10 cellular contexts compared by ENCODE assay signal in the genomic region with DNA sequence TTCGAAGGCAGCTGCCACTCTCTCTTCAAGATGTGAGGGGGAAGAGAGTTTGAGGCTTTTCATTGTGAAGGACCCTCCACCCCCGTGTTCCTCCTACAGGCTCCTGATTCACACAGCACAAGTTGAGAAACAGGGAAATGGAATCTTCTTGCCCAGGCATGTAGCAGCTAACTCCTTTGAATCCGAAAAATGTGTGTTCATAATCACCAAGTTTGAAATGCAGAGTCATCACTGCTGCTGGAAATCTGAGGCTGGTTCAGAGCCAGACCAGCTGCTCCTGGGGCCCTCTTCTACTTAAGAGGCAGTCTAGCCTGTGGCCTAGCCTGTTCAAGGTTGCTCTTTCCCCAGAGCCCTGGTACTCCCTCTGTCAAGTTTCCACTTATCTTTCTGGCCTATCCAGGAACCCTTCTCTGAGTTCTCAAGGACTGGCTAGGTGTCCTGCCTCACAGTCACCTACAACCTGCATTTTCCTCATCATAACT. TPM values are rescaled to one million over a fixed set of nuclear protein-coding genes. Genes with fewer than 3 reads are reported as not detected.
DNase-seq lines count a peak whose midpoint lies in the region; ATAC-seq and TF ChIP-seq lines count a peak whose summit lies in the region.
"Had no signal": no experiment of that assay in that cellular context is flagged by ENCODE, and none has a peak within 500 bp of the region (broad histone marks: within the 10 kb centered on the region; RNA-seq: fewer than 3 reads in every experiment).

No MANE protein-coding gene starts in this region.

- peak; percentile 87 for DNase-seq in BJ (ENCODE audit: low read depth)
- peak; percentile 22 for DNase-seq in NCI-H446 treated with DMSO at 0.1 percent for 48 hours (lab: John Stamatoyannopoulos, UW)
- DNase-seq in epithelial cell of prostate (ENCODE audit: low read depth, low spot score) = peak; percentile 86
- no peak for DNase-seq in osteocyte (ENCODE audit: extremely low spot score, unreplicated experiment)
- no peak for DNase-seq in medulla oblongata (ENCODE audit: extremely low spot score)
- DNase-seq in activated T-cell treated with anti-CD3 and anti-CD28 coated beads, Interleukin-2, amount 50 U/mL, for 72 hours = no peak
- no peak for DNase-seq in CD4-positive, alpha-beta memory T cell
- DNase-seq: Peyer's patch had no signal

- peak overlapping the region; percentile 94 for H3K27ac Mint-ChIP-seq in osteocyte (ENCODE audit: unreplicated experiment)
- H3K27ac Mint-ChIP-seq in activated T-cell treated with anti-CD3 and anti-CD28 coated beads, Interleukin-2, amount 50 U/mL, for 72 hours = no peak overlapping the region
- peak overlapping the region in 1 of 7 donors; percentile 74 for H3K27ac Mint-ChIP-seq in CD4-positive, alpha-beta memory T cell
- H3K27ac Mint-ChIP-seq: memory B cell had no signal

- H3K4me1 ChIP-seq in CD4-positive, alpha-beta memory T cell (ENCODE audit: insufficient read depth, low read length) = no peaks in the 10 kb centered on the region
- H3K4me1 ChIP-seq: Peyer's patch had no signal

- POLR2A ChIA-PET in BJ (lab: Charles Lee) = interaction anchor here (0.6 to 1.1 kb wide), 3 partner anchors 151 to 392 kb away, joined by 3 to 9 read pairs (median 4); no protein-coding TSS in a partner anchor
- POLR2A ChIA-PET in CD4-positive, alpha-beta memory T cell (lab: Charles Lee; ENCODE audit: partially characterized antibody) = no interaction called here

- no peaks in the 10 kb centered on the region for H3K9me3 ChIP-seq in CD4-positive, alpha-beta memory T cell (ENCODE audit: control insufficient read depth in 1 of 2, low read length in 2 of 2)
- H3K9me3 ChIP-seq: Peyer's patch had no signal

- H3K4me3 Mint-ChIP-seq in osteocyte (ENCODE audit: unreplicated experiment) = peak overlapping the region; percentile 10
- H3K4me3 Mint-ChIP-seq in activated T-cell treated with anti-CD3 and anti-CD28 coated beads, Interleukin-2, amount 50 U/mL, for 72 hours = no peak overlapping the region
- no peak overlapping the region for H3K4me3 Mint-ChIP-seq in CD4-positive, alpha-beta memory T cell
- H3K4me3 Mint-ChIP-seq: memory B cell had no signal

- H3K36me3 Mint-ChIP-seq in osteocyte (ENCODE audit: unreplicated experiment) = peaks cover 12% of the 10 kb centered on the region
- H3K36me3 Mint-ChIP-seq in activated T-cell treated with anti-CD3 and anti-CD28 coated beads, Interleukin-2, amount 50 U/mL, for 72 hours (ENCODE audit: insufficient read depth in 2 of 2) = peaks cover 11 to 13% of the 10 kb centered on the region in 2 donors
- H3K36me3 Mint-ChIP-seq in CD4-positive, alpha-beta memory T cell = peaks cover 17 to 18% of the 10 kb centered on the region in 2 donors

- peak overlapping the region; percentile 90 for H3K27ac ChIP-seq in epithelial cell of prostate
- no peak overlapping the region for H3K27ac ChIP-seq in CD4-positive, alpha-beta memory T cell (ENCODE audit: low read depth, low read length)

- no peaks in the 10 kb centered on the region for H3K27me3 Mint-ChIP-seq in osteocyte (ENCODE audit: unreplicated experiment)
- no peaks in the 10 kb centered on the region for H3K27me3 Mint-ChIP-seq in activated T-cell treated with anti-CD3 and anti-CD28 coated beads, Interleukin-2, amount 50 U/mL, for 72 hours (ENCODE audit: low read depth)
- H3K27me3 Mint-ChIP-seq in CD4-positive, alpha-beta memory T cell = no peaks in the 10 kb centered on the region
- H3K27me3 Mint-ChIP-seq: memory B cell had no signal

- H3K9me3 Mint-ChIP-seq in osteocyte (ENCODE audit: unreplicated experiment) = peaks cover 12% of the 10 kb centered on the region
- H3K9me3 Mint-ChIP-seq in activated T-cell treated with anti-CD3 and anti-CD28 coated beads, Interleukin-2, amount 50 U/mL, for 72 hours = peaks cover 7 to 9% of the 10 kb centered on the region in 2 donors
- peaks cover 0 to 21% (median 11%) of the 10 kb centered on the region in 8 donors for H3K9me3 Mint-ChIP-seq in CD4-positive, alpha-beta memory T cell

- peaks cover 24% of the 10 kb centered on the region for H3K4me1 Mint-ChIP-seq in osteocyte (ENCODE audit: unreplicated experiment)
- H3K4me1 Mint-ChIP-seq in activated T-cell treated with anti-CD3 and anti-CD28 coated beads, Interleukin-2, amount 50 U/mL, for 72 hours (ENCODE audit: low read depth) = peaks cover 11% of the 10 kb centered on the region
- peaks cover 0 to 1% (median 0%) of the 10 kb centered on the region in 4 donors for H3K4me1 Mint-ChIP-seq in CD4-positive, alpha-beta memory T cell
- H3K4me1 Mint-ChIP-seq: memory B cell had no signal

- TF ChIP-seq CTCF in BJ (IDR thresholded peaks at IDR 0.05; ENCODE audit: insufficient read depth, low read depth, low read length) (0 out of 2 replicates have a peak, but pooled peaks have one; percentile 16), osteocyte (IDR thresholded peaks at IDR 0.05) (no peak)

- no peak for ATAC-seq in GM18907 (IDR thresholded peaks at IDR 0.05; ENCODE audit: unreplicated experiment)
- ATAC-seq in activated T-cell treated with anti-CD3 and anti-CD28 coated beads, Interleukin-2, amount 50 U/mL, for 72 hours (replicated peaks in 1 of 2) = no peak

- CTCF ChIA-PET in BJ (lab: Yijun Ruan, JAX) = interaction anchor here (0.7 to 2.1 kb wide), 12 partner anchors 10 to 436 kb away, joined by 3 to 9 read pairs (median 4); no protein-coding TSS in a partner anchor
- CTCF ChIA-PET in CD4-positive, alpha-beta memory T cell (lab: Charles Lee; ENCODE audit: partially characterized antibody) = interaction anchor here (0.6 to 1.4 kb wide), 5 partner anchors 9 to 105 kb away, joined by 3 to 4 read pairs (median 4); no protein-coding TSS in a partner anchor

- no peaks in the 10 kb centered on the region for H3K27me3 ChIP-seq in BJ (ENCODE audit: control insufficient read depth, insufficient read depth, low read length)
- no peaks in the 10 kb centered on the region for H3K27me3 ChIP-seq in CD4-positive, alpha-beta memory T cell (ENCODE audit: insufficient read depth, low read length)
- H3K27me3 ChIP-seq: Peyer's patch had no signal

- H3K36me3 ChIP-seq in BJ (ENCODE audit: control insufficient read depth, insufficient read depth, low read length) = no peaks in the 10 kb centered on the region; the same call in 1 of the 2 replicates
- H3K36me3 ChIP-seq in CD4-positive, alpha-beta memory T cell (ENCODE audit: insufficient read depth, low read length) = no peaks in the 10 kb centered on the region
- H3K36me3 ChIP-seq: Peyer's patch had no signal

- intact Hi-C loops in CD4-positive, alpha-beta memory T cell (cut with micrococcal nuclease) = no loop called here

- H3K4me3 ChIP-seq in BJ (ENCODE audit: low read depth, low read length) = no peak overlapping the region
- H3K4me3 ChIP-seq in CD4-positive, alpha-beta memory T cell (ENCODE audit: low read length in 2 of 2) = no peak overlapping the region
- H3K4me3 ChIP-seq: Peyer's patch had no signal

RNA-seq across cellular contexts. Expression of a gene that starts 28.7 kb away (rescaled TPM):
- 3.4 and 10.4 TPM in 2 replicates for polyA plus RNA-seq in BJ (2011; rRNA removed)
- 4.9 and 6.5 TPM in 2 replicates for polyA minus RNA-seq in BJ (2011; rRNA and poly(A)+ RNA removed)
- 16.4 and 19.9 TPM in 2 replicates for total RNA-seq in osteocyte
- total RNA-seq in activated T-cell treated with anti-CD3 and anti-CD28 coated beads, Interleukin-2, amount 50 U/mL, for 72 hours = 1 to 10 TPM; 7.3 to 7.9 TPM
- total RNA-seq in CD4-positive, alpha-beta memory T cell = 10 to 100 TPM; 19.2 to 20.9 TPM
- polyA plus RNA-seq in CD4-positive, alpha-beta memory T cell = 10 to 100 TPM in 1 of 2 donors, 1 to 10 TPM in 1; 8.3 to 14.0 TPM

RNA-seq across cellular contexts. Expression of a gene that starts 28.9 kb away (rescaled TPM):
- 18.3 and 32.7 TPM in 2 replicates for polyA plus RNA-seq in BJ (2011; rRNA removed)
- 8.6 and 9.2 TPM in 2 replicates for polyA minus RNA-seq in BJ (2011; rRNA and poly(A)+ RNA removed)
- total RNA-seq in osteocyte = 21.6 and 23.6 TPM in 2 replicates
- 10 to 100 TPM; 32.1 to 35.2 TPM for total RNA-seq in activated T-cell treated with anti-CD3 and anti-CD28 coated beads, Interleukin-2, amount 50 U/mL, for 72 hours
- 10 to 100 TPM; 26.9 to 30.7 TPM for total RNA-seq in CD4-positive, alpha-beta memory T cell
- polyA plus RNA-seq in CD4-positive, alpha-beta memory T cell = 10 to 100 TPM in 1 of 2 donors, 1 to 10 TPM in 1; 9.3 to 23.8 TPM

RNA-seq across cellular contexts. Expression of a gene that starts 53.4 kb away (rescaled TPM):
- 74.1 and 128 TPM in 2 replicates for polyA plus RNA-seq in BJ (2011; rRNA removed)
- polyA minus RNA-seq in BJ (2011; rRNA and poly(A)+ RNA removed) = 145 and 165 TPM in 2 replicates
- 23.4 and 24.1 TPM in 2 replicates for total RNA-seq in osteocyte
- 1 to 10 TPM; 7.1 to 7.4 TPM for total RNA-seq in activated T-cell treated with anti-CD3 and anti-CD28 coated beads, Interleukin-2, amount 50 U/mL, for 72 hours
- total RNA-seq in CD4-positive, alpha-beta memory T cell = 10 to 100 TPM; 13.3 to 13.6 TPM
- polyA plus RNA-seq in CD4-positive, alpha-beta memory T cell = 1 to 10 TPM; 4.0 to 5.1 TPM

Comparison
In these comparisons a context has a peak if more than half of its experiments do, and no peak if none do; other contexts are left out.
1. DNase-seq: peak in BJ (single experiment), NCI-H446 treated with DMSO at 0.1 percent for 48 hours (single experiment) and epithelial cell of prostate (single experiment); none in osteocyte (single experiment), medulla oblongata (single experiment), activated T-cell treated with anti-CD3 and anti-CD28 coated beads, Interleukin-2, amount 50 U/mL, for 72 hours (0 of 2) and CD4-positive, alpha-beta memory T cell (0 of 5).